ENCODE assay signal across 1 cellular context in genomic region chr7:25098096-25099046, GRCh38.
A peak's percentile ranks its signal among the peaks of the same experiment; 100 is the strongest.
TF ChIP-seq lines count a peak whose summit lies in the region.

No MANE protein-coding gene starts in this region.

TF ChIP-seq in K562, 482 proteins besides CTCF, POLR2A, EP300 and RAD21 (continued from another document and continues in another):
- TF ChIP-seq FOXK2 (conservative IDR thresholded peaks at IDR 0.05 in 1 of 2, IDR thresholded peaks at IDR 0.05 in 1 of 2; ENCODE audit: low read depth in 2 of 2) (peak; percentile 81 to 82), TGIF2 (CRISPR knock-in tag; IDR thresholded peaks at IDR 0.05) (no peak), TFE3 (CRISPR knock-in tag; IDR thresholded peaks at IDR 0.05) (no peak), PRDM10 (IDR thresholded peaks at IDR 0.05; ENCODE audit: partially characterized antibody) (no peak), ETV6 (IDR thresholded peaks at IDR 0.05; ENCODE audit: borderline replicate concordance in 1 of 2, low read depth in 2 of 2, low read length in 1 of 2) (no peak), ETV6 (CRISPR knock-in tag; IDR thresholded peaks at IDR 0.05; ENCODE audit: borderline replicate concordance) (no peak), THRAP3 (IDR thresholded peaks at IDR 0.05; ENCODE audit: borderline replicate concordance) (no peak), CBX2 (IDR thresholded peaks at IDR 0.05; ENCODE audit: insufficient read depth, low read length, poor library complexity, severe bottlenecking) (no peak), ZNF239 (CRISPR knock-in tag; IDR thresholded peaks at IDR 0.05) (no peak), TAL1 (IDR thresholded peaks at IDR 0.05) (no peak), ZNF764 (CRISPR knock-in tag; IDR thresholded peaks at IDR 0.05; ENCODE audit: low read depth) (no peak), ZNF384 (IDR thresholded peaks at IDR 0.05; ENCODE audit: low read depth, low read length) (0 out of 2 replicates have a peak, but pooled peaks have one; percentile 10), STAG1 (CRISPR knock-in tag; IDR thresholded peaks at IDR 0.05; ENCODE audit: borderline replicate concordance) (peak; percentile 93), CREM (IDR thresholded peaks at IDR 0.05; ENCODE audit: low read depth) (peak; percentile 50), CBX3 (IDR thresholded peaks at IDR 0.05; ENCODE audit: borderline replicate concordance in 1 of 2, low read length in 2 of 2) (no peak), ZBTB17 (CRISPR knock-in tag; IDR thresholded peaks at IDR 0.05) (no peak), ZNF263 (CRISPR knock-in tag; IDR thresholded peaks at IDR 0.05; ENCODE audit: borderline replicate concordance) (no peak), ZBTB33 (CRISPR knock-in tag; IDR thresholded peaks at IDR 0.05) (no peak), COPS2 (conservative IDR thresholded peaks at IDR 0.05) (no peak), MIER1 (IDR thresholded peaks at IDR 0.05; ENCODE audit: low read depth) (no peak), CCNT2 (IDR thresholded peaks at IDR 0.05; ENCODE audit: borderline replicate concordance, extremely low read depth, insufficient read length, low read depth, low read length) (no peak), EGR1 (conservative IDR thresholded peaks at IDR 0.05) (no peak), HNRNPL (IDR thresholded peaks at IDR 0.05; ENCODE audit: low read depth, low read length) (no peak), MYC (IDR thresholded peaks at IDR 0.05; ENCODE audit: low read depth, low read length) (peak; percentile 46; the same call in 1 of the 2 replicates), MYC (CRISPR knock-in tag; IDR thresholded peaks at IDR 0.05; ENCODE audit: borderline replicate concordance, low read depth) (no peak), SAFB (IDR thresholded peaks at IDR 0.05; ENCODE audit: borderline replicate concordance, low read depth, low read length) (no peak), ESRRA (IDR thresholded peaks at IDR 0.05; ENCODE audit: borderline replicate concordance, low read depth) (no peak), ZSCAN29 (IDR thresholded peaks at IDR 0.05) (no peak), ZC3H11A (IDR thresholded peaks at IDR 0.05; ENCODE audit: low read depth, low read length) (no peak), USF2 (CRISPR knock-in tag; IDR thresholded peaks at IDR 0.05) (no peak)
- TF ChIP-seq, protein P1, sequence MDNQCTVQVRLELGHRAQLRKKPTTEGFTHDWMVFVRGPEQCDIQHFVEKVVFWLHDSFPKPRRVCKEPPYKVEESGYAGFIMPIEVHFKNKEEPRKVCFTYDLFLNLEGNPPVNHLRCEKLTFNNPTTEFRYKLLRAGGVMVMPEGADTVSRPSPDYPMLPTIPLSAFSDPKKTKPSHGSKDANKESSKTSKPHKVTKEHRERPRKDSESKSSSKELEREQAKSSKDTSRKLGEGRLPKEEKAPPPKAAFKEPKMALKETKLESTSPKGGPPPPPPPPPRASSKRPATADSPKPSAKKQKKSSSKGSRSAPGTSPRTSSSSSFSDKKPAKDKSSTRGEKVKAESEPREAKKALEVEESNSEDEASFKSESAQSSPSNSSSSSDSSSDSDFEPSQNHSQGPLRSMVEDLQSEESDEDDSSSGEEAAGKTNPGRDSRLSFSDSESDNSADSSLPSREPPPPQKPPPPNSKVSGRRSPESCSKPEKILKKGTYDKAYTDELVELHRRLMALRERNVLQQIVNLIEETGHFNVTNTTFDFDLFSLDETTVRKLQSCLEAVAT (IDR thresholded peaks at IDR 0.05): no peak
- TF ChIP-seq, protein P2, sequence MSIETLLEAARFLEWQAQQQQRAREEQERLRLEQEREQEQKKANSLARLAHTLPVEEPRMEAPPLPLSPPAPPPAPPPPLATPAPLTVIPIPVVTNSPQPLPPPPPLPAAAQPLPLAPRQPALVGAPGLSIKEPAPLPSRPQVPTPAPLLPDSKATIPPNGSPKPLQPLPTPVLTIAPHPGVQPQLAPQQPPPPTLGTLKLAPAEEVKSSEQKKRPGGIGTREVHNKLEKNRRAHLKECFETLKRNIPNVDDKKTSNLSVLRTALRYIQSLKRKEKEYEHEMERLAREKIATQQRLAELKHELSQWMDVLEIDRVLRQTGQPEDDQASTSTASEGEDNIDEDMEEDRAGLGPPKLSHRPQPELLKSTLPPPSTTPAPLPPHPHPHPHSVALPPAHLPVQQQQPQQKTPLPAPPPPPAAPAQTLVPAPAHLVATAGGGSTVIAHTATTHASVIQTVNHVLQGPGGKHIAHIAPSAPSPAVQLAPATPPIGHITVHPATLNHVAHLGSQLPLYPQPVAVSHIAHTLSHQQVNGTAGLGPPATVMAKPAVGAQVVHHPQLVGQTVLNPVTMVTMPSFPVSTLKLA (conservative IDR thresholded peaks at IDR 0.05): peak; percentile 52 to 59; a peak in 2 of 4 replicates
- TF ChIP-seq, protein P3, sequence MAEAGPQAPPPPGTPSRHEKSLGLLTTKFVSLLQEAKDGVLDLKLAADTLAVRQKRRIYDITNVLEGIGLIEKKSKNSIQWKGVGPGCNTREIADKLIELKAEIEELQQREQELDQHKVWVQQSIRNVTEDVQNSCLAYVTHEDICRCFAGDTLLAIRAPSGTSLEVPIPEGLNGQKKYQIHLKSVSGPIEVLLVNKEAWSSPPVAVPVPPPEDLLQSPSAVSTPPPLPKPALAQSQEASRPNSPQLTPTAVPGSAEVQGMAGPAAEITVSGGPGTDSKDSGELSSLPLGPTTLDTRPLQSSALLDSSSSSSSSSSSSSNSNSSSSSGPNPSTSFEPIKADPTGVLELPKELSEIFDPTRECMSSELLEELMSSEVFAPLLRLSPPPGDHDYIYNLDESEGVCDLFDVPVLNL (CRISPR knock-in tag; IDR thresholded peaks at IDR 0.05; ENCODE audit: low read depth): no peak
- TF ChIP-seq, protein P4, sequence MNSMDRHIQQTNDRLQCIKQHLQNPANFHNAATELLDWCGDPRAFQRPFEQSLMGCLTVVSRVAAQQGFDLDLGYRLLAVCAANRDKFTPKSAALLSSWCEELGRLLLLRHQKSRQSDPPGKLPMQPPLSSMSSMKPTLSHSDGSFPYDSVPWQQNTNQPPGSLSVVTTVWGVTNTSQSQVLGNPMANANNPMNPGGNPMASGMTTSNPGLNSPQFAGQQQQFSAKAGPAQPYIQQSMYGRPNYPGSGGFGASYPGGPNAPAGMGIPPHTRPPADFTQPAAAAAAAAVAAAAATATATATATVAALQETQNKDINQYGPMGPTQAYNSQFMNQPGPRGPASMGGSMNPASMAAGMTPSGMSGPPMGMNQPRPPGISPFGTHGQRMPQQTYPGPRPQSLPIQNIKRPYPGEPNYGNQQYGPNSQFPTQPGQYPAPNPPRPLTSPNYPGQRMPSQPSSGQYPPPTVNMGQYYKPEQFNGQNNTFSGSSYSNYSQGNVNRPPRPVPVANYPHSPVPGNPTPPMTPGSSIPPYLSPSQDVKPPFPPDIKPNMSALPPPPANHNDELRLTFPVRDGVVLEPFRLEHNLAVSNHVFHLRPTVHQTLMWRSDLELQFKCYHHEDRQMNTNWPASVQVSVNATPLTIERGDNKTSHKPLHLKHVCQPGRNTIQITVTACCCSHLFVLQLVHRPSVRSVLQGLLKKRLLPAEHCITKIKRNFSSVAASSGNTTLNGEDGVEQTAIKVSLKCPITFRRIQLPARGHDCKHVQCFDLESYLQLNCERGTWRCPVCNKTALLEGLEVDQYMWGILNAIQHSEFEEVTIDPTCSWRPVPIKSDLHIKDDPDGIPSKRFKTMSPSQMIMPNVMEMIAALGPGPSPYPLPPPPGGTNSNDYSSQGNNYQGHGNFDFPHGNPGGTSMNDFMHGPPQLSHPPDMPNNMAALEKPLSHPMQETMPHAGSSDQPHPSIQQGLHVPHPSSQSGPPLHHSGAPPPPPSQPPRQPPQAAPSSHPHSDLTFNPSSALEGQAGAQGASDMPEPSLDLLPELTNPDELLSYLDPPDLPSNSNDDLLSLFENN (IDR thresholded peaks at IDR 0.05; ENCODE audit: low read depth in 2 of 2, low read length in 2 of 2): no peak
- TF ChIP-seq, protein P5, sequence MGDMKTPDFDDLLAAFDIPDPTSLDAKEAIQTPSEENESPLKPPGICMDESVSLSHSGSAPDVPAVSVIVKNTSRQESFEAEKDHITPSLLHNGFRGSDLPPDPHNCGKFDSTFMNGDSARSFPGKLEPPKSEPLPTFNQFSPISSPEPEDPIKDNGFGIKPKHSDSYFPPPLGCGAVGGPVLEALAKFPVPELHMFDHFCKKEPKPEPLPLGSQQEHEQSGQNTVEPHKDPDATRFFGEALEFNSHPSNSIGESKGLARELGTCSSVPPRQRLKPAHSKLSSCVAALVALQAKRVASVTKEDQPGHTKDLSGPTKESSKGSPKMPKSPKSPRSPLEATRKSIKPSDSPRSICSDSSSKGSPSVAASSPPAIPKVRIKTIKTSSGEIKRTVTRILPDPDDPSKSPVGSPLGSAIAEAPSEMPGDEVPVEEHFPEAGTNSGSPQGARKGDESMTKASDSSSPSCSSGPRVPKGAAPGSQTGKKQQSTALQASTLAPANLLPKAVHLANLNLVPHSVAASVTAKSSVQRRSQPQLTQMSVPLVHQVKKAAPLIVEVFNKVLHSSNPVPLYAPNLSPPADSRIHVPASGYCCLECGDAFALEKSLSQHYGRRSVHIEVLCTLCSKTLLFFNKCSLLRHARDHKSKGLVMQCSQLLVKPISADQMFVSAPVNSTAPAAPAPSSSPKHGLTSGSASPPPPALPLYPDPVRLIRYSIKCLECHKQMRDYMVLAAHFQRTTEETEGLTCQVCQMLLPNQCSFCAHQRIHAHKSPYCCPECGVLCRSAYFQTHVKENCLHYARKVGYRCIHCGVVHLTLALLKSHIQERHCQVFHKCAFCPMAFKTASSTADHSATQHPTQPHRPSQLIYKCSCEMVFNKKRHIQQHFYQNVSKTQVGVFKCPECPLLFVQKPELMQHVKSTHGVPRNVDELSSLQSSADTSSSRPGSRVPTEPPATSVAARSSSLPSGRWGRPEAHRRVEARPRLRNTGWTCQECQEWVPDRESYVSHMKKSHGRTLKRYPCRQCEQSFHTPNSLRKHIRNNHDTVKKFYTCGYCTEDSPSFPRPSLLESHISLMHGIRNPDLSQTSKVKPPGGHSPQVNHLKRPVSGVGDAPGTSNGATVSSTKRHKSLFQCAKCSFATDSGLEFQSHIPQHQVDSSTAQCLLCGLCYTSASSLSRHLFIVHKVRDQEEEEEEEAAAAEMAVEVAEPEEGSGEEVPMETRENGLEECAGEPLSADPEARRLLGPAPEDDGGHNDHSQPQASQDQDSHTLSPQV (IDR thresholded peaks at IDR 0.05): no peak
- TF ChIP-seq, protein P6, sequence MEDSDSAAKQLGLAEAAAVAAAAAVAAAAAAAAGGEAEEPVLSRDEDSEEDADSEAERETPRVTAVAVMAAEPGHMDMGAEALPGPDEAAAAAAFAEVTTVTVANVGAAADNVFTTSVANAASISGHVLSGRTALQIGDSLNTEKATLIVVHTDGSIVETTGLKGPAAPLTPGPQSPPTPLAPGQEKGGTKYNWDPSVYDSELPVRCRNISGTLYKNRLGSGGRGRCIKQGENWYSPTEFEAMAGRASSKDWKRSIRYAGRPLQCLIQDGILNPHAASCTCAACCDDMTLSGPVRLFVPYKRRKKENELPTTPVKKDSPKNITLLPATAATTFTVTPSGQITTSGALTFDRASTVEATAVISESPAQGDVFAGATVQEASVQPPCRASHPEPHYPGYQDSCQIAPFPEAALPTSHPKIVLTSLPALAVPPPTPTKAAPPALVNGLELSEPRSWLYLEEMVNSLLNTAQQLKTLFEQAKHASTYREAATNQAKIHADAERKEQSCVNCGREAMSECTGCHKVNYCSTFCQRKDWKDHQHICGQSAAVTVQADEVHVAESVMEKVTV (CRISPR knock-in tag; IDR thresholded peaks at IDR 0.05): peak; percentile 71
